8 cellular contexts compared by ENCODE assay signal in genomic region chr19:51927859-51928258, GRCh38. TPM values are rescaled to one million over a fixed set of nuclear protein-coding genes. Genes with fewer than 3 reads are reported as not detected.
DNase-seq lines count a peak whose midpoint lies in the region; ATAC-seq and TF ChIP-seq lines count a peak whose summit lies in the region.

No MANE protein-coding gene starts in this region.

- H3K4me1 Mint-ChIP-seq in activated B cell treated with CpG ODN at 0.5 μM for 24 hours, result peaks cover 24% of the 10 kb centered on the region

- WGBS in hepatocyte (ENCODE audit: low lambda C conversion rate, missing lambda C conversion rate), result 40% methylated on average over 13 of the region's 13 CpGs

- H3K4me2 ChIP-seq in hepatocyte, result peak overlapping the region; percentile 76

- TF ChIP-seq CTCF in activated B cell treated with CpG ODN at 0.5 μM for 24 hours (IDR thresholded peaks at IDR 0.05), result no peak
- no peak for TF ChIP-seq CTCF in hepatocyte (IDR thresholded peaks at IDR 0.05; ENCODE audit: poor library complexity)

- no peaks in the 10 kb centered on the region for H3K27me3 ChIP-seq in H7 (ENCODE audit: control insufficient read depth, insufficient read depth, low read length)
- no peaks in the 10 kb centered on the region for H3K27me3 ChIP-seq in hepatocyte

- DNase-seq in H7 (no peak), activated B cell treated with CpG ODN at 0.5 μM for 24 hours (no peak), hepatocyte (ENCODE audit: low spot score) (no peak)
- no peak for DNase-seq in activated effector memory CD4-positive, alpha-beta T cell treated with anti-CD3 and anti-CD28 coated beads, Interleukin-2, amount 50 U/mL, for 16 hours

- H3K27ac Mint-ChIP-seq in activated B cell treated with CpG ODN at 0.5 μM for 24 hours, result peak overlapping the region; percentile 93

- H3K27ac ChIP-seq in hepatocyte, result peak overlapping the region; percentile 93
- peak overlapping the region in 19 of 21 experiments; percentile 56 to 91 (median 81) for H3K27ac ChIP-seq in skin epidermis

- ATAC-seq in activated B cell treated with CpG ODN at 0.5 μM for 24 hours (ENCODE audit: low read depth) (no peak), GM18511 (IDR thresholded peaks at IDR 0.05; ENCODE audit: unreplicated experiment) (no peak), HG02884 (IDR thresholded peaks at IDR 0.05; ENCODE audit: unreplicated experiment) (no peak), GM19395 (IDR thresholded peaks at IDR 0.05; ENCODE audit: unreplicated experiment) (no peak)

- H3K9me3 ChIP-seq in hepatocyte (ENCODE audit: low read depth), result peaks cover 17% of the 10 kb centered on the region

- H3K4me3 ChIP-seq in H7 (ENCODE audit: insufficient read depth, low read depth, low read length) (peak overlapping the region; percentile 84), hepatocyte (peak overlapping the region; percentile 71), skin epidermis (peak overlapping the region; percentile 65 to 87 (median 83))

- peaks cover 22% of the 10 kb centered on the region for H3K79me2 ChIP-seq in hepatocyte

- intact Hi-C loops in activated B cell treated with CpG ODN at 0.5 μM for 24 hours (cut with micrococcal nuclease), result loop anchor here (1.0 to 10.0 kb wide), 9 partner anchors 23 to 307 kb away; partner anchors contain the start of genes ZNF350, ZNF432, ZNF577 and ZNF614

- peaks cover 5% of the 10 kb centered on the region for H3K4me1 ChIP-seq in hepatocyte (ENCODE audit: insufficient read depth)

- H3K9me2 ChIP-seq in hepatocyte (replicated peaks; ENCODE audit: insufficient read depth), result no peaks in the 10 kb centered on the region

- H3K36me3 ChIP-seq in H7 (replicated peaks; ENCODE audit: control insufficient read depth, insufficient read depth, low read length) (peaks cover 3% of the 10 kb centered on the region), hepatocyte (replicated peaks; ENCODE audit: insufficient read depth, low read depth) (peaks cover 8% of the 10 kb centered on the region)

- peaks cover 32% of the 10 kb centered on the region for H3K9me3 Mint-ChIP-seq in activated B cell treated with CpG ODN at 0.5 μM for 24 hours

- H3K27me3 Mint-ChIP-seq in activated B cell treated with CpG ODN at 0.5 μM for 24 hours, result no peaks in the 10 kb centered on the region

- H3K36me3 Mint-ChIP-seq in activated B cell treated with CpG ODN at 0.5 μM for 24 hours (ENCODE audit: low read depth), result peaks cover 67% of the 10 kb centered on the region

- H3K4me3 Mint-ChIP-seq in activated B cell treated with CpG ODN at 0.5 μM for 24 hours, result peak overlapping the region; percentile 100

- peak overlapping the region; percentile 84 for H2AFZ ChIP-seq in hepatocyte

- CTCF ChIA-PET in activated B cell treated with CpG ODN at 0.5 μM for 24 hours (lab: Charles Lee), result no interaction called here

- H4K20me1 ChIP-seq in hepatocyte (ENCODE audit: insufficient read depth, poor library complexity, severe bottlenecking), result no peaks in the 10 kb centered on the region

- POLR2A ChIA-PET in activated B cell treated with CpG ODN at 0.5 μM for 24 hours (lab: Charles Lee), result no interaction called here

RNA-seq across cellular contexts. Expression of gene ZNF613, which starts 0.6 kb away (rescaled TPM):
- total RNA-seq in H7 (2014; rRNA removed; shearing (Covaris generic)), result 7.9 and 8.6 TPM in 2 replicates
- total RNA-seq in activated B cell treated with CpG ODN at 0.5 μM for 24 hours (7.7 and 7.8 TPM in 2 replicates), hepatocyte (4.3 and 6.5 TPM in 2 replicates)
- 3.8 and 5.2 TPM in 2 replicates for polyA plus RNA-seq in hepatocyte

RNA-seq across cellular contexts. Expression of gene ZNF649, which starts 23.0 kb away (rescaled TPM):
- total RNA-seq in H7 (2014; rRNA removed; shearing (Covaris generic)), result 8.3 and 17.0 TPM in 2 replicates
- total RNA-seq in activated B cell treated with CpG ODN at 0.5 μM for 24 hours (21.9 and 27.4 TPM in 2 replicates), hepatocyte (13.6 and 16.0 TPM in 2 replicates)
- polyA plus RNA-seq in hepatocyte, result 4.9 and 8.6 TPM in 2 replicates

RNA-seq across cellular contexts. Expression of gene ZNF577, which starts 40.1 kb away (rescaled TPM):
- total RNA-seq in H7 (2014; rRNA removed; shearing (Covaris generic)), result 6.5 and 15.0 TPM in 2 replicates
- total RNA-seq in activated B cell treated with CpG ODN at 0.5 μM for 24 hours, result 13.2 and 13.9 TPM in 2 replicates
- total RNA-seq in hepatocyte, result 10.4 and 16.3 TPM in 2 replicates
- polyA plus RNA-seq in hepatocyte, result 7.4 and 11.1 TPM in 2 replicates

RNA-seq across cellular contexts. Expression of gene ZNF350, which starts 58.8 kb away (rescaled TPM):
- total RNA-seq in H7 (2014; rRNA removed; shearing (Covaris generic)), result 0.15 and 0.28 TPM in 2 replicates
- total RNA-seq in activated B cell treated with CpG ODN at 0.5 μM for 24 hours (32.2 and 35.2 TPM in 2 replicates), hepatocyte (3.5 and 4.3 TPM in 2 replicates)
- polyA plus RNA-seq in hepatocyte, result 3.1 and 5.0 TPM in 2 replicates
